9 cellular contexts compared by ENCODE assay signal in the genomic region with DNA sequence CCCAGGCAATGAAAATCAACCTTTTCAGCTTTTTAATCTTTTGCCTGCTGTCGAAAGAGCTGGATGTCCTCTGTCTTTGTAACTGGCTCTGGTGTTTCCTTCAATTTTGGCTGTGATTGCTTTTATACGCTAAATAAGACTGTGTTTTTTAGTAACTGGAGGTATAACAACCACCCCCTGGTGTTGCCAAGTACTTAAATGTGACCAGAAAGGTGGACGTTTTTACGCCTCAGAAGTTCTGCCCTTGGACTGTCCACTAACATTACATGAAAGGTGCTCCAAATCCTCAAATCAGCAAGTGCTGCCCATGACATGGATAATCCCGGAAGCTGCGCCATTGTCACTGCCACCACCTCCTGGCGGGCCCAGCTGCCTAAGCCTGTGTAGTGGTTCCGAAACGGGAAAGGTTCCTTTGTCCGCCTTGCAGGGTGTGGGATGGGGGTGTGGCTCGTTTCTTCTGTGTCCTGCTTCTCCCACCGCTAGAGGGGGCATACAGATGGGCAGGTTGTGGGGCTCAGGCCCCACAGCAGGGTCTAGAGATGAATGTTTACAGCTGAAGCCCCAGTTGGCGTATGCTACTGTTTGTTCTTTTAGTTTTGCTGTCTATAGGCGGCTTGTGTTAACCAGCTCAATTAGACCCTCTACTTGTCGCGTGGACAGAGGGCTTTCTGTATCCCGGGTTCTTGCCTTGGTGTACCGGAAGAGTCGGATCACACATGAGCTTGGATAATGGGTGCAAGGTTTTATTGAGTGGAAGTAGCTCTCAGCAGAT.
DNase-seq lines count a peak whose midpoint lies in the region; TF ChIP-seq lines count a peak whose summit lies in the region.
"Had no signal": no experiment of that assay in that cellular context is flagged by ENCODE, and none has a peak within 500 bp of the region (broad histone marks: within the 10 kb centered on the region; RNA-seq: fewer than 3 reads in every experiment).

No MANE protein-coding gene starts in this region.

- no peak overlapping the region for H2AFZ ChIP-seq in parathyroid adenoma

- H3K36me3 ChIP-seq in parathyroid adenoma (ENCODE audit: control insufficient read depth, insufficient read depth, low read length), result no peaks in the 10 kb centered on the region

- H3K4me1 Mint-ChIP-seq in activated naive CD4-positive, alpha-beta T cell treated with anti-CD3 and anti-CD28 coated beads for 36 hours (ENCODE audit: low read depth), result peaks cover 3% of the 10 kb centered on the region

- TF ChIP-seq CTCF in parathyroid adenoma (IDR thresholded peaks at IDR 0.05), result peak; percentile 8

- H3K36me3 Mint-ChIP-seq in activated naive CD4-positive, alpha-beta T cell treated with anti-CD3 and anti-CD28 coated beads for 36 hours (ENCODE audit: low read depth), result no peaks in the 10 kb centered on the region

- no peaks in the 10 kb centered on the region for H3K27me3 ChIP-seq in parathyroid adenoma (ENCODE audit: control insufficient read depth, insufficient read depth, low read length)

- H3K4me2 ChIP-seq in parathyroid adenoma (ENCODE audit: low read length), result no peak overlapping the region

- no peaks in the 10 kb centered on the region for H3K9me3 Mint-ChIP-seq in activated naive CD4-positive, alpha-beta T cell treated with anti-CD3 and anti-CD28 coated beads for 36 hours

- no peaks in the 10 kb centered on the region for H3K27me3 Mint-ChIP-seq in activated naive CD4-positive, alpha-beta T cell treated with anti-CD3 and anti-CD28 coated beads for 36 hours (ENCODE audit: low read depth)

- H3K79me2 ChIP-seq in parathyroid adenoma, result no peaks in the 10 kb centered on the region

- no peak overlapping the region for H3K27ac ChIP-seq in parathyroid adenoma

- H3K4me3 ChIP-seq in parathyroid adenoma (ENCODE audit: low read depth, low read length), result no peak overlapping the region

- CTCF ChIA-PET in activated naive CD4-positive, alpha-beta T cell treated with anti-CD3 and anti-CD28 coated beads for 36 hours (lab: Charles Lee), result interaction anchor here (0.6 to 1.6 kb wide), 3 partner anchors 35 to 84 kb away, joined by 3 read pairs; no protein-coding TSS in a partner anchor

- H3K4me3 Mint-ChIP-seq in activated naive CD4-positive, alpha-beta T cell treated with anti-CD3 and anti-CD28 coated beads for 36 hours, result no peak overlapping the region

- intact Hi-C loops in activated naive CD4-positive, alpha-beta T cell treated with anti-CD3 and anti-CD28 coated beads for 36 hours (cut with micrococcal nuclease), result loop anchor here (1.0 to 10.0 kb wide), 4 partner anchors 86 to 333 kb away; no protein-coding TSS in a partner anchor

- no peaks in the 10 kb centered on the region for H3K4me1 ChIP-seq in parathyroid adenoma

- no peaks in the 10 kb centered on the region for H3K9me3 ChIP-seq in parathyroid adenoma (ENCODE audit: control insufficient read depth, low read length)

- H3K9ac ChIP-seq in parathyroid adenoma, result no peak overlapping the region

- DNase-seq in activated naive CD4-positive, alpha-beta T cell treated with anti-CD3 and anti-CD28 coated beads for 36 hours, result peak; percentile 23
- no peak for DNase-seq in activated naive CD4-positive, alpha-beta T cell treated with anti-CD3 and anti-CD28 coated beads, Interleukin-2, amount 50 U/mL, for 16 hours
- DNase-seq in NCI-H524 (lab: John Stamatoyannopoulos, UW), result peak; percentile 76 to 88
- DNase-seq in ecto neural progenitor cell (ENCODE audit: low spot score), result peak; percentile 68
- DNase-seq in SHP77 treated with DMSO at 0.1 percent for 48 hours (lab: John Stamatoyannopoulos, UW), result no peak
- DNase-seq in cerebellar nuclear complex (lab: John Stamatoyannopoulos, UW), result no peak
- no peak for DNase-seq in activated CD4-positive, alpha-beta T cell treated with anti-CD3 and anti-CD28 coated beads, Interleukin-2, amount 50 U/mL, for 1 hour
- DNase-seq: right cardiac atrium had no signal

- H3K27ac Mint-ChIP-seq in activated naive CD4-positive, alpha-beta T cell treated with anti-CD3 and anti-CD28 coated beads for 36 hours, result no peak overlapping the region

Comparison
In these comparisons a context has a peak if more than half of its experiments do, and no peak if none do; other contexts are left out.
1. DNase-seq: peak in activated naive CD4-positive, alpha-beta T cell treated with anti-CD3 and anti-CD28 coated beads for 36 hours (single experiment), NCI-H524 (2 of 2) and ecto neural progenitor cell (single experiment); none in activated naive CD4-positive, alpha-beta T cell treated with anti-CD3 and anti-CD28 coated beads, Interleukin-2, amount 50 U/mL, for 16 hours (single experiment), SHP77 treated with DMSO at 0.1 percent for 48 hours (single experiment), cerebellar nuclear complex (0 of 2) and activated CD4-positive, alpha-beta T cell treated with anti-CD3 and anti-CD28 coated beads, Interleukin-2, amount 50 U/mL, for 1 hour (single experiment).